9 cellular contexts compared by ENCODE assay signal in the genomic region with DNA sequence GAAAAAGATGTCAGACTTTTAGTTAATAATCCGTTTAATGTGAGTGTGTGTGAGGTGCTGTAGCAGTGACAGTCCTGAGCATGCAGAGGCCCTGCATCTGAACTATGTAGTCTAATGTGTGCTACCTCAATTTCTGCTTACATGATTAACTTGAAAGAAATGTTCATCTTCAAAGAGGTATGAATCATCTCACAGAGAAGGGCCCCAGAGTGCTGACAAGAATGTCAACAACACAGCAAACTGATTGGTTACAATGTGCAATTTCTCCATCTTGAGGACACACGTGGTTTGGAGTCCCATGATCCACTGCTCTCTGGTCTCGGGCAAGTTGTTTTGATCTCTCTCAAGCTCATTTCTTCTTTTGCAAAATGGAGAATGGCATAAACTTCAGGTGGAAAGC.
A peak's percentile ranks its signal among the peaks of the same experiment; 100 is the strongest.
DNase-seq lines count a peak whose midpoint lies in the region; ATAC-seq, FAIRE-seq and TF ChIP-seq lines count a peak whose summit lies in the region.
"Had no signal": no experiment of that assay in that cellular context is flagged by ENCODE, and none has a peak within 500 bp of the region (broad histone marks: within the 10 kb centered on the region; RNA-seq: fewer than 3 reads in every experiment).

No MANE protein-coding gene starts in this region.

- peak overlapping the region; percentile 8 for H3K4me3 Mint-ChIP-seq in activated CD4-positive, alpha-beta T cell treated with anti-CD3 and anti-CD28 coated beads for 36 hours

- no peak overlapping the region for H4K91ac ChIP-seq in trophoblast cell (ENCODE audit: low read depth, low read length)

- H3K4me1 Mint-ChIP-seq in activated CD4-positive, alpha-beta T cell treated with anti-CD3 and anti-CD28 coated beads for 36 hours, result peaks cover 65% of the 10 kb centered on the region

- no CpG with 5 or more reads among the region's 3 CpGs for WGBS in trophoblast cell (ENCODE audit: extremely low coverage, insufficient coverage, insufficient read length)
- 68% methylated on average over 3 of the region's 3 CpGs for WGBS in prostate gland

- H3K14ac ChIP-seq in trophoblast cell (ENCODE audit: low read length), result no peak overlapping the region

- H2AK5ac ChIP-seq in trophoblast cell (ENCODE audit: low read length), result no peak overlapping the region

- peak overlapping the region; percentile 92 for H3K27ac Mint-ChIP-seq in activated CD4-positive, alpha-beta T cell treated with anti-CD3 and anti-CD28 coated beads for 36 hours

- H3K79me2 ChIP-seq in trophoblast cell (ENCODE audit: control insufficient read depth, insufficient read depth, low read length, poor library complexity), result no peaks in the 10 kb centered on the region

- no peaks in the 10 kb centered on the region for H3K9me3 ChIP-seq in trophoblast cell (ENCODE audit: insufficient read depth, low read depth, low read length)
- H3K9me3 ChIP-seq in prostate gland, result no peaks in the 10 kb centered on the region
- H3K9me3 ChIP-seq: esophagus squamous epithelium had no signal

- no peak overlapping the region for H3K23ac ChIP-seq in trophoblast cell (ENCODE audit: low read length)

- no peak for TF ChIP-seq CTCF in prostate gland (IDR thresholded peaks at IDR 0.05)

- no peak overlapping the region for H3K4ac ChIP-seq in trophoblast cell (ENCODE audit: low read depth, low read length)

- H3K79me1 ChIP-seq in trophoblast cell (ENCODE audit: low read length), result no peaks in the 10 kb centered on the region

- no peak overlapping the region for H3K27ac ChIP-seq in trophoblast cell (ENCODE audit: low read depth, low read length)
- H3K27ac ChIP-seq in prostate gland, result no peak overlapping the region
- H3K27ac ChIP-seq: esophagus squamous epithelium had no signal

- H3K9ac ChIP-seq in trophoblast cell (ENCODE audit: low read length), result no peak overlapping the region

- POLR2A ChIA-PET in activated CD4-positive, alpha-beta T cell treated with anti-CD3 and anti-CD28 coated beads for 36 hours (lab: Charles Lee), result interaction anchor here (0.6 kb wide), 1 partner anchor 400 kb away, joined by 3 read pairs; no protein-coding TSS in a partner anchor

- H3K27me3 ChIP-seq in trophoblast cell (ENCODE audit: insufficient read depth, low read length), result no peaks in the 10 kb centered on the region
- no peaks in the 10 kb centered on the region for H3K27me3 ChIP-seq in prostate gland (replicated peaks; ENCODE audit: insufficient read depth)
- H3K27me3 ChIP-seq: esophagus squamous epithelium had no signal

- DNase-seq in activated CD4-positive, alpha-beta T cell treated with anti-CD3 and anti-CD28 coated beads for 36 hours, result peak; percentile 64
- no peak for DNase-seq in activated CD4-positive, alpha-beta T cell treated with anti-CD3 and anti-CD28 coated beads for 1 hour
- DNase-seq in RCC 7860 (ENCODE audit: low spot score), result peak; percentile 81
- DNase-seq in amniotic epithelial cell (ENCODE audit: low read depth), result peak; percentile 95
- DNase-seq in trophoblast cell, result peak; percentile 51 to 82
- DNase-seq in NCI-H2227 (lab: John Stamatoyannopoulos, UW; ENCODE audit: unreplicated experiment), result no peak
- no peak for DNase-seq in prostate gland (ENCODE audit: low spot score)
- DNase-seq: esophagus squamous epithelium had no signal

- H2AFZ ChIP-seq in trophoblast cell (ENCODE audit: insufficient read depth, low read length, poor library complexity), result no peak overlapping the region

- H2BK12ac ChIP-seq in trophoblast cell (ENCODE audit: low read length), result no peak overlapping the region

- H3K27me3 Mint-ChIP-seq in activated CD4-positive, alpha-beta T cell treated with anti-CD3 and anti-CD28 coated beads for 36 hours, result no peaks in the 10 kb centered on the region

- FAIRE-seq in RCC 7860 (lab: Jason Lieb, UNC), result no peak

- peaks cover 10 to 13% of the 10 kb centered on the region in 2 experiments for H3K36me3 ChIP-seq in trophoblast cell (ENCODE audit: control insufficient read depth in 1 of 2, insufficient read depth in 2 of 2, low read length in 2 of 2)
- H3K36me3 ChIP-seq in prostate gland, result no peaks in the 10 kb centered on the region

- no peak overlapping the region for H3K4me2 ChIP-seq in trophoblast cell (ENCODE audit: low read length)

- H4K8ac ChIP-seq in trophoblast cell (ENCODE audit: low read depth, low read length), result no peak overlapping the region

- no peak overlapping the region for H3K18ac ChIP-seq in trophoblast cell (ENCODE audit: low read length)

- H3K4me1 ChIP-seq in trophoblast cell (ENCODE audit: control insufficient read depth in 1 of 2, insufficient read depth in 2 of 2, low read length in 2 of 2), result peaks cover 0 to 2% of the 10 kb centered on the region in 2 experiments
- H3K4me1 ChIP-seq in prostate gland (replicated peaks), result no peaks in the 10 kb centered on the region

- no peaks in the 10 kb centered on the region for H3K9me3 Mint-ChIP-seq in activated CD4-positive, alpha-beta T cell treated with anti-CD3 and anti-CD28 coated beads for 36 hours (ENCODE audit: low read depth)

- intact Hi-C loops in activated CD4-positive, alpha-beta T cell treated with anti-CD3 and anti-CD28 coated beads for 36 hours (cut with DNase I, micrococcal nuclease), result loop anchor here in 1 of 2 experiments (2.0 to 5.0 kb wide), 4 partner anchors 189 to 381 kb away; a partner anchor contains a TSS
- intact Hi-C loops in prostate gland (cut with DNase I), result no loop called here

- H4K12ac ChIP-seq in trophoblast cell (ENCODE audit: low read depth, low read length), result no peak overlapping the region

- peak; percentile 88 for ATAC-seq in activated CD4-positive, alpha-beta T cell treated with anti-CD3 and anti-CD28 coated beads for 36 hours
- ATAC-seq in HG03196 (IDR thresholded peaks at IDR 0.05; ENCODE audit: unreplicated experiment), result no peak

- H3K4me3 ChIP-seq in trophoblast cell (ENCODE audit: low read depth, low read length), result no peak overlapping the region
- no peak overlapping the region for H3K4me3 ChIP-seq in prostate gland
- H3K4me3 ChIP-seq: esophagus squamous epithelium had no signal

- H3K36me3 Mint-ChIP-seq in activated CD4-positive, alpha-beta T cell treated with anti-CD3 and anti-CD28 coated beads for 36 hours (ENCODE audit: low read depth), result peaks cover 54% of the 10 kb centered on the region

- H2BK120ac ChIP-seq in trophoblast cell (ENCODE audit: insufficient read depth, low read length, poor library complexity), result no peak overlapping the region

- CTCF ChIA-PET in activated CD4-positive, alpha-beta T cell treated with anti-CD3 and anti-CD28 coated beads for 36 hours (lab: Charles Lee), result interaction anchor here (0.6 to 1.4 kb wide), 5 partner anchors 10 to 270 kb away, joined by 3 read pairs; no protein-coding TSS in a partner anchor

- TF ChIP-seq POLR2A in prostate gland (IDR thresholded peaks at IDR 0.05), result no peak

- no peak overlapping the region for H2BK5ac ChIP-seq in trophoblast cell (ENCODE audit: low read depth, low read length, poor library complexity)

Comparison
In these comparisons a context has a peak if more than half of its experiments do, and no peak if none do; other contexts are left out.
1. DNase-seq: peak in activated CD4-positive, alpha-beta T cell treated with anti-CD3 and anti-CD28 coated beads for 36 hours (single experiment), RCC 7860 (single experiment), amniotic epithelial cell (single experiment) and trophoblast cell (2 of 2); none in activated CD4-positive, alpha-beta T cell treated with anti-CD3 and anti-CD28 coated beads for 1 hour (single experiment), NCI-H2227 (single experiment) and prostate gland (single experiment).